1 cellular context compared by ENCODE assay signal in the genomic region with DNA sequence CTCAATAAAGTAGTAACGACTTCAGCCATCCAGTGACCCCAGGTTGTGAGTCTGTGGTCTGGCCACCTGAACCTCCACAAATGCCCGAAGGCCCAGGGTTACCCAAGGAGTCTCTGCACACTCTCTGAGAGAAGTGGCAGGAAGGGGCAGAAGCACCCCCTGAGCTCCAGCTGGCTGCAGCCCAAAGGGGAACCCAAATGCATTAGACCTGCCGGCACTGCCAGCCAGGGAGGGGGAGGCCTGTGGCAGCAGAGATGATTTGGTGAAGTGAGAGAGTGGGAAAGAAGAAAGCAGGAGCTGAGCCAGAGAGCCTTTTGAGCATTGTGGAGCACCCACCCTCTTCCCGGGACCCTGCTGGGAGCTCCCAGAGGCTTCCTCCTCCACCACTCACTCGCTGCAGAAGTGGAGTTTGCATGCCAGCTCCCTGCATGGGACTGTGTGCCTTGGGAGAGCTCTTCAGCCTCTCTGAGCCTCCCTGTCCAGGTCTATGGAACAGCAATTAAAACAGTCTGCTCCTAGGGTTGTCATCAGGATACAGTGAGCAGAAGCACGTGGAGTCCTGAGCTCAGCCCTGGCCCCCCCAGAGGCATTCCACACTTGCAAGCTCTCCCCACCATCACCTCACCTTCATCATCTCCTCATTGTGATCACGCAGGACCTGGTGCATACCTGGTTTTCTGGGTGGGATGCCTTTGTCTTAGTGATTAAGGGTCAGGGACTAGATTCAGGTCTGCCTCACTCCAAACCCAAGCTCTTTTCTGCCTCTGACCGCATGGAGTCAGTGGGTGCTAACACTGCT.
TF ChIP-seq lines count a peak whose summit lies in the region.

No MANE protein-coding gene starts in this region.

TF ChIP-seq in H1, 55 proteins besides CTCF, POLR2A, EP300 and RAD21:
- TF ChIP-seq EZH2 (IDR thresholded peaks at IDR 0.05; ENCODE audit: low read depth, low read length, severe bottlenecking) (no peak), JUND (IDR thresholded peaks at IDR 0.05; ENCODE audit: low read length) (no peak)
